25 cellular contexts compared by ENCODE assay signal in the genomic region with DNA sequence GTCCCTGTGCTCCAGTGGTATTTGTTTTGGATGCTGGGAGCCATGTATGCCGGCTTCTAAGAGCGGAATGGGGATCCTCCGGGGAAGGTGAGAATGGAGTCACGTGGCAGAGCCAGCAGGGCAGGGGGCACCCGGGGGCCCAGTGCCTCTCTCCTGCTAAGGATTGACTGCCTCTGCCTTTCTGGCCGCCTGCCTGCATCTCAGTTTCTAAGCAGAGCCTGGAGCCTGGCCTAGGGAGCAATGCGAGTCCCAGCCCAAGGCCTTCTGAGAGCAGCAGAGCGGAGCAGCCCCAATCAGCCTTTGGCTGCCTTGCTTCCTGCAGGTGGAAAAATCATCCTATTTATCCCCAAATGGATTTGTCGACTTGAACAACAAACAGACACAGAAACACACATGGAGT.
A peak's percentile ranks its signal among the peaks of the same experiment; 100 is the strongest.
DNase-seq lines count a peak whose midpoint lies in the region; ATAC-seq and TF ChIP-seq lines count a peak whose summit lies in the region.
"Had no signal": no experiment of that assay in that cellular context is flagged by ENCODE, and none has a peak within 500 bp of the region (broad histone marks: within the 10 kb centered on the region; RNA-seq: fewer than 3 reads in every experiment).

No MANE protein-coding gene starts in this region.

- TF ChIP-seq CTCF in foreskin keratinocyte (conservative IDR thresholded peaks at IDR 0.05) (no peak), osteoblast (IDR thresholded peaks at IDR 0.05; ENCODE audit: extremely low read depth, low read depth, low read length) (no peak), WTC11 (IDR thresholded peaks at IDR 0.05) (no peak)

- H4K20me1 ChIP-seq in osteoblast (ENCODE audit: insufficient read depth, low read length) = no peaks in the 10 kb centered on the region

- peaks cover 27% of the 10 kb centered on the region for H3K4me1 ChIP-seq in foreskin keratinocyte
- H3K4me1 ChIP-seq in osteoblast (ENCODE audit: insufficient read depth, low read length) = peaks cover 3% of the 10 kb centered on the region
- H3K4me1 ChIP-seq: psoas muscle had no signal

- H3K9me3 ChIP-seq in osteoblast (ENCODE audit: low read depth, low read length) = no peaks in the 10 kb centered on the region
- H3K9me3 ChIP-seq: psoas muscle, SJSA1 had no signal

- no peaks in the 10 kb centered on the region for H3K9me3 Mint-ChIP-seq in activated T-cell treated with anti-CD3 and anti-CD28 coated beads, Interleukin-2, amount 50 U/mL, for 4 hours
- H3K9me3 Mint-ChIP-seq in WTC11 = no peaks in the 10 kb centered on the region
- H3K9me3 Mint-ChIP-seq: activated naive CD8-positive, alpha-beta T cell treated with anti-CD3 and anti-CD28 coated beads, Interleukin-2, amount 50 U/mL, for 24 hours; T-helper 1 cell treated with Interleukin-12 subunit alpha and Interleukin-12 subunit beta and Interleukin-4 antibody, amounts not matched to agents 30 μg/mL and 1 μg/mL, for 36 hours had no signal

- H3K79me2 ChIP-seq in osteoblast (ENCODE audit: insufficient read depth, low read length) = no peaks in the 10 kb centered on the region

- H3K27me3 ChIP-seq in foreskin keratinocyte (no peaks in the 10 kb centered on the region), osteoblast (ENCODE audit: insufficient read depth, low read length) (peaks cover 15% of the 10 kb centered on the region)
- H3K27me3 ChIP-seq: SJSA1 had no signal

- no peak overlapping the region for H3K4me2 ChIP-seq in osteoblast (ENCODE audit: insufficient read depth, low read length)
- H3K4me2 ChIP-seq: KMS-11 had no signal

- no peaks in the 10 kb centered on the region for H3K36me3 ChIP-seq in osteoblast (ENCODE audit: insufficient read depth, low read length)
- H3K36me3 ChIP-seq: SJSA1, stomach had no signal

- H3K27ac ChIP-seq in foreskin keratinocyte = peak overlapping the region; percentile 87
- no peak overlapping the region for H3K27ac ChIP-seq in osteoblast (ENCODE audit: low read depth, low read length)
- H3K27ac ChIP-seq: dorsolateral prefrontal cortex, KMS-11, psoas muscle, SJSA1 had no signal

- H3K4me1 Mint-ChIP-seq in activated T-cell treated with anti-CD3 and anti-CD28 coated beads, Interleukin-2, amount 50 U/mL, for 4 hours (ENCODE audit: low read depth) = no peaks in the 10 kb centered on the region
- peaks cover 7% of the 10 kb centered on the region for H3K4me1 Mint-ChIP-seq in WTC11

- no peak overlapping the region for H3K4me3 ChIP-seq in osteoblast (ENCODE audit: insufficient read depth, low read length)
- H3K4me3 ChIP-seq: dorsolateral prefrontal cortex, psoas muscle, SJSA1, stomach had no signal

- H3K27me3 Mint-ChIP-seq in activated T-cell treated with anti-CD3 and anti-CD28 coated beads, Interleukin-2, amount 50 U/mL, for 4 hours (ENCODE audit: low read depth) = no peaks in the 10 kb centered on the region
- peaks cover 4% of the 10 kb centered on the region; the same call in 1 of the 2 replicates for H3K27me3 Mint-ChIP-seq in WTC11 (ENCODE audit: low read depth)
- H3K27me3 Mint-ChIP-seq: activated naive CD8-positive, alpha-beta T cell treated with anti-CD3 and anti-CD28 coated beads, Interleukin-2, amount 50 U/mL, for 24 hours had no signal

- H3K4me3 Mint-ChIP-seq in activated T-cell treated with anti-CD3 and anti-CD28 coated beads, Interleukin-2, amount 50 U/mL, for 4 hours = no peak overlapping the region
- H3K4me3 Mint-ChIP-seq in WTC11 = no peak overlapping the region
- H3K4me3 Mint-ChIP-seq: activated CD8-positive, alpha-beta T cell treated with anti-CD3 and anti-CD28 coated beads, Interleukin-2, amount 10 ng/mL, durations not matched to agents 7 days and 5 days; activated naive CD8-positive, alpha-beta T cell treated with anti-CD3 and anti-CD28 coated beads, Interleukin-2, amount 50 U/mL, for 24 hours; T-helper 1 cell treated with Interleukin-12 subunit alpha and Interleukin-12 subunit beta and Interleukin-4 antibody, amounts not matched to agents 30 μg/mL and 1 μg/mL, for 36 hours had no signal

- DNase-seq in AG08396 (ENCODE audit: low spot score) (peak; percentile 1), NCI-H446 (lab: John Stamatoyannopoulos, UW) (peak; percentile 32 to 75), foreskin keratinocyte (no peak), osteoblast (ENCODE audit: insufficient read length, low spot score, missing footprints) (peak; percentile 41), WTC11 (ENCODE audit: low spot score) (no peak), NOMO-1 treated with DMSO at 0.1 percent for 48 hours (lab: John Stamatoyannopoulos, UW; ENCODE audit: unreplicated experiment) (no peak)
- DNase-seq in activated T-cell treated with anti-CD3 and anti-CD28 coated beads, Interleukin-2, amount 50 U/mL, for 4 hours = no peak
- DNase-seq: activated CD4-positive, alpha-beta T cell treated with anti-CD3 and anti-CD28 coated beads for 1 hour; activated CD8-positive, alpha-beta T cell treated with anti-CD3 and anti-CD28 coated beads, Interleukin-2, amount 10 ng/mL, durations not matched to agents 7 days and 5 days; activated gamma-delta T cell; activated naive CD8-positive, alpha-beta T cell treated with anti-CD3 and anti-CD28 coated beads, Interleukin-2, amount 50 U/mL, for 24 hours; C1 segment of cervical spinal cord; cerebellar nuclear complex; COR-L47; dorsolateral prefrontal cortex; glutamatergic neuron; NCI-H146; NCI-H524 treated with DMSO at 0.1 percent for 48 hours had no signal

- H2AFZ ChIP-seq in osteoblast (ENCODE audit: low read length) = no peak overlapping the region

- CTCF ChIA-PET in WTC11 (lab: Charles Lee) = interaction anchor here (1.0 kb wide), 1 partner anchor 201 kb away, joined by 6 read pairs; no protein-coding TSS in a partner anchor

- H3K27ac Mint-ChIP-seq in WTC11 = no peak overlapping the region
- H3K27ac Mint-ChIP-seq: activated CD8-positive, alpha-beta T cell treated with anti-CD3 and anti-CD28 coated beads, Interleukin-2, amount 10 ng/mL, durations not matched to agents 7 days and 5 days; activated naive CD8-positive, alpha-beta T cell treated with anti-CD3 and anti-CD28 coated beads, Interleukin-2, amount 50 U/mL, for 24 hours; T-helper 1 cell treated with Interleukin-12 subunit alpha and Interleukin-12 subunit beta and Interleukin-4 antibody, amounts not matched to agents 30 μg/mL and 1 μg/mL, for 36 hours had no signal

- ATAC-seq in foreskin keratinocyte = no peak
- no peak for ATAC-seq in activated T-cell treated with anti-CD3 and anti-CD28 coated beads, Interleukin-2, amount 50 U/mL, for 4 hours
- no peak for ATAC-seq in GM21737 (IDR thresholded peaks at IDR 0.05; ENCODE audit: unreplicated experiment)
- no peak for ATAC-seq in WTC11
- ATAC-seq: activated CD8-positive, alpha-beta T cell treated with anti-CD3 and anti-CD28 coated beads, Interleukin-2, amount 10 ng/mL, durations not matched to agents 7 days and 5 days; activated naive CD8-positive, alpha-beta T cell treated with anti-CD3 and anti-CD28 coated beads, Interleukin-2, amount 50 U/mL, for 24 hours; Panc1 had no signal

- POLR2A ChIA-PET in WTC11 (lab: Charles Lee) = no interaction called here

- no peaks in the 10 kb centered on the region for H3K36me3 Mint-ChIP-seq in activated T-cell treated with anti-CD3 and anti-CD28 coated beads, Interleukin-2, amount 50 U/mL, for 4 hours (ENCODE audit: insufficient read depth)
- no peaks in the 10 kb centered on the region for H3K36me3 Mint-ChIP-seq in WTC11

TF ChIP-seq in WTC11, 78 proteins besides CTCF, POLR2A, EP300 and RAD21 (continues in another document):
- TF ChIP-seq PRRX2 (CRISPR knock-in tag; IDR thresholded peaks at IDR 0.05) (no peak), TP53 (CRISPR knock-in tag; IDR thresholded peaks at IDR 0.05) (no peak), SMAD4 (CRISPR knock-in tag; IDR thresholded peaks at IDR 0.05) (no peak), CBFB (CRISPR knock-in tag; IDR thresholded peaks at IDR 0.05; ENCODE audit: low read depth) (no peak)
- TF ChIP-seq, protein P1, sequence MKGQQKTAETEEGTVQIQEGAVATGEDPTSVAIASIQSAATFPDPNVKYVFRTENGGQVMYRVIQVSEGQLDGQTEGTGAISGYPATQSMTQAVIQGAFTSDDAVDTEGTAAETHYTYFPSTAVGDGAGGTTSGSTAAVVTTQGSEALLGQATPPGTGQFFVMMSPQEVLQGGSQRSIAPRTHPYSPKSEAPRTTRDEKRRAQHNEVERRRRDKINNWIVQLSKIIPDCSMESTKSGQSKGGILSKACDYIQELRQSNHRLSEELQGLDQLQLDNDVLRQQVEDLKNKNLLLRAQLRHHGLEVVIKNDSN (CRISPR knock-in tag; IDR thresholded peaks at IDR 0.05) = no peak
- TF ChIP-seq, protein P2, sequence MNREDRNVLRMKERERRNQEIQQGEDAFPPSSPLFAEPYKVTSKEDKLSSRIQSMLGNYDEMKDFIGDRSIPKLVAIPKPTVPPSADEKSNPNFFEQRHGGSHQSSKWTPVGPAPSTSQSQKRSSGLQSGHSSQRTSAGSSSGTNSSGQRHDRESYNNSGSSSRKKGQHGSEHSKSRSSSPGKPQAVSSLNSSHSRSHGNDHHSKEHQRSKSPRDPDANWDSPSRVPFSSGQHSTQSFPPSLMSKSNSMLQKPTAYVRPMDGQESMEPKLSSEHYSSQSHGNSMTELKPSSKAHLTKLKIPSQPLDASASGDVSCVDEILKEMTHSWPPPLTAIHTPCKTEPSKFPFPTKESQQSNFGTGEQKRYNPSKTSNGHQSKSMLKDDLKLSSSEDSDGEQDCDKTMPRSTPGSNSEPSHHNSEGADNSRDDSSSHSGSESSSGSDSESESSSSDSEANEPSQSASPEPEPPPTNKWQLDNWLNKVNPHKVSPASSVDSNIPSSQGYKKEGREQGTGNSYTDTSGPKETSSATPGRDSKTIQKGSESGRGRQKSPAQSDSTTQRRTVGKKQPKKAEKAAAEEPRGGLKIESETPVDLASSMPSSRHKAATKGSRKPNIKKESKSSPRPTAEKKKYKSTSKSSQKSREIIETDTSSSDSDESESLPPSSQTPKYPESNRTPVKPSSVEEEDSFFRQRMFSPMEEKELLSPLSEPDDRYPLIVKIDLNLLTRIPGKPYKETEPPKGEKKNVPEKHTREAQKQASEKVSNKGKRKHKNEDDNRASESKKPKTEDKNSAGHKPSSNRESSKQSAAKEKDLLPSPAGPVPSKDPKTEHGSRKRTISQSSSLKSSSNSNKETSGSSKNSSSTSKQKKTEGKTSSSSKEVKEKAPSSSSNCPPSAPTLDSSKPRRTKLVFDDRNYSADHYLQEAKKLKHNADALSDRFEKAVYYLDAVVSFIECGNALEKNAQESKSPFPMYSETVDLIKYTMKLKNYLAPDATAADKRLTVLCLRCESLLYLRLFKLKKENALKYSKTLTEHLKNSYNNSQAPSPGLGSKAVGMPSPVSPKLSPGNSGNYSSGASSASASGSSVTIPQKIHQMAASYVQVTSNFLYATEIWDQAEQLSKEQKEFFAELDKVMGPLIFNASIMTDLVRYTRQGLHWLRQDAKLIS (CRISPR knock-in tag; IDR thresholded peaks at IDR 0.05; ENCODE audit: borderline replicate concordance) = no peak

Comparison
In these comparisons a context has a peak if more than half of its experiments do, and no peak if none do; other contexts are left out.
1. DNase-seq: peak in AG08396 (single experiment), NCI-H446 (2 of 2) and osteoblast (single experiment); none in foreskin keratinocyte (0 of 2), activated T-cell treated with anti-CD3 and anti-CD28 coated beads, Interleukin-2, amount 50 U/mL, for 4 hours (single experiment), WTC11 (single experiment) and NOMO-1 treated with DMSO at 0.1 percent for 48 hours (single experiment).